31 cellular contexts compared by ENCODE assay signal in the genomic region with DNA sequence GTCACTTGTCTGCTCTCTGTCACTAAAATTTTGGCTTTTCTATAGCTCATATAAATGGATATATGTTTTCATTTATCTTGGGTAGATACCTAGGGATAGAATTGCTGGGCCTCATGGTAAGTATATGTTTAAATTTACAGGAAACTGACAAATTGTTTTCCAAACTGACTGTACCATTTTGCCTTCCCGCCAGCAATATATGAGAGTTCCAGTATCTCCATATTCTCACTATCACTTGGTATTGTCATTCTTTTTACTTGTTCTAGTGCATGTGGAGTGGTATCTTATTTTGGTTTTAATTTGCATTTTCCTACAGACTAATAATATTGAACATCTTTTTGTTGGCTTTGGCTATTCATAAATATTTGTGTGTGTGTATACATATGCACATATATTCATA.
"Had no signal": no experiment of that assay in that cellular context is flagged by ENCODE, and none has a peak within 500 bp of the region (broad histone marks: within the 10 kb centered on the region; RNA-seq: fewer than 3 reads in every experiment).

No MANE protein-coding gene starts in this region.

- H3K27ac ChIP-seq: neural progenitor cell, neutrophil, ovary, parathyroid adenoma, psoas muscle, right lobe of liver, sigmoid colon, suprapubic skin, testis, tibial artery, transverse colon, upper lobe of right lung, uterus had no signal

- H2AFZ ChIP-seq: neural progenitor cell, parathyroid adenoma had no signal

- H3K9ac ChIP-seq: neural progenitor cell, parathyroid adenoma had no signal

- H3K27ac Mint-ChIP-seq: naive thymus-derived CD4-positive, alpha-beta T cell; natural killer cell; nephron; neural progenitor cell; progenitor cell of endocrine pancreas; stimulated activated memory B cell treated with anti-CD40 and anti-IgM and Interleukin-4, amounts not matched to agents 10 μg/mL and 1 μg/mL and 100 μg/mL, for 72 hours; stimulated activated naive CD8-positive, alpha-beta T cell treated with anti-CD3 and anti-CD28 coated beads, Interleukin-15, amount 100 ng/mL, for 72 hours; type B pancreatic cell had no signal

- H3K4me2 ChIP-seq: neural progenitor cell had no signal

- DNase-seq: naive thymus-derived CD4-positive, alpha-beta T cell; natural killer cell; nucleus accumbens; ovary; posterior cingulate gyrus; psoas muscle; right cardiac atrium; right lobe of liver; sigmoid colon; small intestine; stimulated activated CD4-positive, alpha-beta T cell treated with anti-CD3 and anti-CD28 coated beads, Interleukin-15, amount 100 ng/mL, for 24 hours; stimulated activated CD4-positive, alpha-beta T cell treated with anti-CD3 and anti-CD28 coated beads, Interleukin-2, amount 100 ng/mL, for 24 hours; stimulated activated CD4-positive, alpha-beta T cell treated with anti-CD3 and anti-CD28 coated beads, Interleukin-2, amount 100 ng/mL, for 48 hours; stimulated activated CD4-positive, alpha-beta T cell treated with anti-CD3 and anti-CD28 coated beads, Interleukin-4, amount 100 ng/mL, for 24 hours; stimulated activated naive CD4-positive, alpha-beta T cell; stimulated activated naive CD8-positive, alpha-beta T cell treated with anti-CD3 and anti-CD28 coated beads, Interleukin-15, amount 100 ng/mL, for 72 hours; stimulated activated naive CD8-positive, alpha-beta T cell treated with anti-CD3 and anti-CD28 coated beads, Interleukin-15, Interleukin-2, amounts not matched to agents 100 U/mL and 50 U/mL, for 24 hours; substantia nigra; testis; tibial artery; transverse colon; upper lobe of right lung; uterus had no signal

- H3K27me3 ChIP-seq: neural progenitor cell, neutrophil, ovary, right lobe of liver, sigmoid colon, suprapubic skin, testis, tibial artery, transverse colon, upper lobe of right lung, uterus had no signal

- H3K36me3 Mint-ChIP-seq: natural killer cell had no signal

- H3K4me1 ChIP-seq: parathyroid adenoma, right lobe of liver, suprapubic skin, testis, upper lobe of right lung, uterus had no signal

- H3K9me3 ChIP-seq: neutrophil, ovary, right lobe of liver, sigmoid colon, testis, uterus had no signal

- H3K9me3 Mint-ChIP-seq: stimulated activated naive CD8-positive, alpha-beta T cell treated with anti-CD3 and anti-CD28 coated beads, Interleukin-15, amount 100 ng/mL, for 72 hours had no signal

- H3K4me3 Mint-ChIP-seq: naive thymus-derived CD4-positive, alpha-beta T cell; natural killer cell; nephron; neural progenitor cell; stimulated activated memory B cell treated with anti-CD40 and anti-IgM and Interleukin-4, amounts not matched to agents 10 μg/mL and 1 μg/mL and 100 μg/mL, for 72 hours; stimulated activated naive CD8-positive, alpha-beta T cell treated with anti-CD3 and anti-CD28 coated beads, Interleukin-15, amount 100 ng/mL, for 72 hours; type B pancreatic cell had no signal

- H3K27me3 Mint-ChIP-seq: naive thymus-derived CD4-positive, alpha-beta T cell; progenitor cell of endocrine pancreas; stimulated activated memory B cell treated with anti-CD40 and anti-IgM and Interleukin-4, amounts not matched to agents 10 μg/mL and 1 μg/mL and 100 μg/mL, for 72 hours; stimulated activated naive CD8-positive, alpha-beta T cell treated with anti-CD3 and anti-CD28 coated beads, Interleukin-15, amount 100 ng/mL, for 72 hours; type B pancreatic cell had no signal

- H3K4me3 ChIP-seq: neural progenitor cell, ovary, psoas muscle, right lobe of liver, sigmoid colon, suprapubic skin, testis, tibial artery, transverse colon, upper lobe of right lung, uterus had no signal

- H3K4me1 Mint-ChIP-seq: nephron, neural progenitor cell had no signal

- H3K36me3 ChIP-seq: neural progenitor cell, neutrophil, ovary, right lobe of liver, sigmoid colon, suprapubic skin, upper lobe of right lung, uterus had no signal
